ENCODE assay signal across 8 cellular contexts in the genomic region with DNA sequence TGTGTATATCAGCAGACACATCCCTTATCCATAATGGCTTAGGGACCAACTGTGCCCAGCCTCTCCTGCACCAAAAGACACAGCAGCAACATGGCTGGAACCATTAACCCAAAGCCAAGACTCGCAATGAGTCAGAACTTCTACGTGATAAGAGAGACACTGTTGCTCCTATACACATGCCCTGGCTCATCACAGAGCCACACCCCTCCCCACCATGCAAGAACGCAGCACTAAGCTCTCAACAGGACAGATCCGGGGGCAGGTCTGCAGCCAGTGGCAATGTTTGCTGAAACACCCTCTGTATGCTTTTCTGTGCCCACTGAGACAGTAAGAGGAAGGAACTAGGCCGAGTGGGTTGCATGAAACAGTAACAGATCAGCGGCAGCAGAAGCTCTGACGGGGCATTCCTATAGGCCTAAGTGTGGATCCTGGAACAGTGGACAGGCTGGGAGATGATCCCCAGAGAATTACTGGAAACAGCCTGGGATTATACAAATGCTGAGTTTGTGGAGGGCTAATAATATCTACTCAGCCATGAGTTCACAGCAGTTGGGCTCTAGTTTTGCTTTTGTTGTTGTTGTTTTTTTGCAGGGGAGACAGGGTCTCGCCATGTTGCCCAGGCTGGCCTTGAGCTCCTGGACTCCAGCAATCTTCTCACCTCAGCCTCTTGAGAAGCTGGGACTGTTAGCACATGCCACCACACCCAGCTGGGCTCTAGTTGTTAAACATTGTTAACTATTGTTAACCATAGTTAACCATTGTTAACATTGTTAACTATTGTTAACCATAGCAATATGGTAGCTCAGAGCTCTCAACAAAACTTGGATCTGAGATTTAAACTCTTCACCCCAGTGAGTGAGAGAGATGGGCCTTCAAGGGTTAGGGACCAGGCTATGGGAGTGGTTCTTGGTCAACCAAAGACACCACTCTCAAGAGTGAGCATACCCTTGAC. TPM values are rescaled to one million over a fixed set of nuclear protein-coding genes. Genes with fewer than 3 reads are reported as not detected.
A peak's percentile ranks its signal among the peaks of the same experiment; 100 is the strongest.
DNase-seq lines count a peak whose midpoint lies in the region; ATAC-seq and TF ChIP-seq lines count a peak whose summit lies in the region.
"Had no signal": no experiment of that assay in that cellular context is flagged by ENCODE, and none has a peak within 500 bp of the region (broad histone marks: within the 10 kb centered on the region; RNA-seq: fewer than 3 reads in every experiment).

No MANE protein-coding gene starts in this region.

- no peaks in the 10 kb centered on the region for H3K9me3 ChIP-seq in spleen
- H3K9me3 ChIP-seq in gastroesophageal sphincter: no peaks in the 10 kb centered on the region

- TF ChIP-seq CTCF in spleen (IDR thresholded peaks at IDR 0.05 in 8 of 11, conservative IDR thresholded peaks at IDR 0.05 in 3 of 11): no peak
- TF ChIP-seq CTCF in gastroesophageal sphincter (IDR thresholded peaks at IDR 0.05): no peak

- H3K4me1 ChIP-seq in spleen (peaks cover 36 to 98% (median 60%) of the 10 kb centered on the region in 6 donors), gastroesophageal sphincter (peaks cover 0 to 35% (median 9%) of the 10 kb centered on the region in 3 donors)

- WGBS in spleen, 5 donors: 43 to 61% (median 53%) methylated on average over 7 to 8 of the region's 8 CpGs
- WGBS in gastroesophageal sphincter (ENCODE audit: low coverage in 1 of 2), 2 donors: 73 to 94% methylated on average over 3 to 5 of the region's 8 CpGs

- H3K36me3 ChIP-seq in spleen: peaks cover 0 to 96% (median 25%) of the 10 kb centered on the region in 6 donors
- H3K36me3 ChIP-seq in gastroesophageal sphincter: peaks cover 0 to 79% of the 10 kb centered on the region in 2 donors

- H3K27me3 ChIP-seq in spleen (replicated peaks in 1 of 7): no peaks in the 10 kb centered on the region
- no peaks in the 10 kb centered on the region for H3K27me3 ChIP-seq in gastroesophageal sphincter

- TF ChIP-seq POLR2A in spleen (IDR thresholded peaks at IDR 0.05) (peak in 1 of 3 donors; percentile 16), gastroesophageal sphincter (IDR thresholded peaks at IDR 0.05) (no peak)

- DNase-seq in HT-29 (ENCODE audit: low spot score): peak; percentile 29
- peak; percentile 86 for DNase-seq in spleen
- no peak for DNase-seq in NCI-H1092 (lab: John Stamatoyannopoulos, UW)
- DNase-seq in NCI-H1436 treated with DMSO at 0.1 percent for 48 hours (lab: John Stamatoyannopoulos, UW): no peak
- DNase-seq: activated CD4-positive, alpha-beta T cell treated with anti-CD3 and anti-CD28 coated beads, Interleukin-2, amount 50 U/mL, for 1 hour had no signal

- H3K27ac ChIP-seq in spleen (peak overlapping the region; percentile 63 to 85 (median 74)), gastroesophageal sphincter (no peak overlapping the region)

- TF ChIP-seq EP300 in gastroesophageal sphincter (IDR thresholded peaks at IDR 0.05): no peak

- ATAC-seq in GM19395 (IDR thresholded peaks at IDR 0.05; ENCODE audit: unreplicated experiment) (peak; percentile 25), esophagus mucosa (peak; percentile 28), gastroesophageal sphincter (no peak)

- intact Hi-C loops in spleen (cut with DNase I; ENCODE audit: low total_unique reads): no loop called here

- H3K4me3 ChIP-seq in spleen (peak overlapping the region in 1 of 8 donors; percentile 1), gastroesophageal sphincter (no peak overlapping the region)

RNA-seq across cellular contexts. Expression of gene B4GALT1, which starts 41.0 kb away (rescaled TPM):
- 14.6 and 16.9 TPM in 2 replicates for total RNA-seq in HT-29 (2014; rRNA removed; shearing (Covaris generic))
- total RNA-seq in esophagus mucosa (50.9 TPM), spleen (100 to 1,000 TPM in 2 of 7 donors, 10 to 100 TPM in 5; 75.1 to 111 (median 91.4) TPM), gastroesophageal sphincter (10 to 100 TPM; 22.9 to 43.3 (median 31.0) TPM)
- polyA plus RNA-seq in spleen: 10 to 100 TPM; 18.1 to 29.5 (median 25.4) TPM

RNA-seq across cellular contexts. Expression of gene SMU1, which starts 49.7 kb away (rescaled TPM):
- 11.5 and 11.8 TPM in 2 replicates for total RNA-seq in HT-29 (2014; rRNA removed; shearing (Covaris generic))
- 11.4 TPM for total RNA-seq in esophagus mucosa
- total RNA-seq in spleen: 10 to 100 TPM; 15.7 to 23.3 (median 19.4) TPM
- 10 to 100 TPM in 1 of 3 donors, 1 to 10 TPM in 2; 7.2 to 12.2 (median 9.9) TPM for polyA plus RNA-seq in spleen
- 10 to 100 TPM; 19.7 to 24.2 (median 21.9) TPM for total RNA-seq in gastroesophageal sphincter

Comparison
In these comparisons a context has a peak if more than half of its experiments do, and no peak if none do; other contexts are left out.
1. DNase-seq: peak in HT-29 (single experiment) and spleen (single experiment); none in NCI-H1092 (single experiment) and NCI-H1436 treated with DMSO at 0.1 percent for 48 hours (single experiment).
2. H3K27ac ChIP-seq: peak in spleen (8 of 8); none in gastroesophageal sphincter (0 of 4).